8 cellular contexts compared by ENCODE assay signal in the genomic region with DNA sequence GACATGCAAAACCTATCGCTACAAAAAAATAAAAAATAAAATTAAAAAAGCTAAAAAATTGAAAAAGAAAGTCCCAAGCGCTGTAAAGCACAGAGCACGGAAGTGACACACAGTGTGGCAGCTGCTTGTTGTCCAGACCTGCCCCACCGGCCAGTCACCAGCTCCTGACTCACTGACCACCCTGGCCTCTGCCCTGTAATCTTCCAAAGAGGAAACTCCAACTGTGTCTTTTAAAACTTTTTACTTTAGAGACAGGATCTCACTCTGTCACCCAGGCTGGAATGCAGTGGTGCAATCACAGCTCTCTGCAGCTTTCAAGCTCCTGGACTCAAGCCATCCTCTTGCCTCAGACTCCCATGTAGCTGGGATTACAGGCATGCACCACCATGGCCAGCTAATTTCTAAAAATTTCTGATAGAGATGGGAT. TPM values are rescaled to one million over a fixed set of nuclear protein-coding genes. Genes with fewer than 3 reads are reported as not detected.
DNase-seq lines count a peak whose midpoint lies in the region; ATAC-seq and TF ChIP-seq lines count a peak whose summit lies in the region.

No MANE protein-coding gene starts in this region.

- no peak for ATAC-seq in GM21526 (IDR thresholded peaks at IDR 0.05; ENCODE audit: low FRiP score, unreplicated experiment)
- ATAC-seq in HG03097 (IDR thresholded peaks at IDR 0.05; ENCODE audit: low FRiP score, unreplicated experiment), result no peak

- peak overlapping the region; percentile 68 for H3K27ac ChIP-seq in vagina

- H3K4me1 ChIP-seq in vagina, result peaks cover 71% of the 10 kb centered on the region

- H3K27me3 ChIP-seq in vagina, result no peaks in the 10 kb centered on the region

- H3K36me3 ChIP-seq in vagina, result no peaks in the 10 kb centered on the region

- TF ChIP-seq CTCF in vagina (IDR thresholded peaks at IDR 0.05), result no peak

- peak; percentile 30 for DNase-seq in activated effector memory CD4-positive, alpha-beta T cell treated with anti-CD3 and anti-CD28 coated beads, Interleukin-2, amount 50 U/mL, for 16 hours
- no peak for DNase-seq in activated effector memory CD4-positive, alpha-beta T cell treated with Interleukin-2 at 50 U/mL for 16 hours
- DNase-seq in dermis blood vessel endothelial cell, result peak; percentile 84
- DNase-seq in lung microvascular endothelial cell (ENCODE audit: low read depth in 2 of 2), result peak; percentile 86 to 95
- DNase-seq in vagina (ENCODE audit: extremely low spot score in 2 of 2), result peak in 1 of 2 donors; percentile 97
- DNase-seq in NAMALWA (ENCODE audit: low spot score), result no peak

- no peak for TF ChIP-seq POLR2A in vagina (IDR thresholded peaks at IDR 0.05)

- intact Hi-C loops in vagina (cut with DNase I), result no loop called here

- H3K9me3 ChIP-seq in vagina, result no peaks in the 10 kb centered on the region

- no peak overlapping the region for H3K4me3 ChIP-seq in vagina

RNA-seq across cellular contexts. Expression of gene GNA12, which starts 23.6 kb away (rescaled TPM):
- total RNA-seq in dermis blood vessel endothelial cell, result 17.4 and 78.6 TPM in 2 replicates
- total RNA-seq in lung microvascular endothelial cell, result 22.0 and 27.2 TPM in 2 replicates
- 29.5 TPM for total RNA-seq in vagina

Comparison
In these comparisons a context has a peak if more than half of its experiments do, and no peak if none do; other contexts are left out.
1. DNase-seq: peak in activated effector memory CD4-positive, alpha-beta T cell treated with anti-CD3 and anti-CD28 coated beads, Interleukin-2, amount 50 U/mL, for 16 hours (single experiment), dermis blood vessel endothelial cell (single experiment) and lung microvascular endothelial cell (2 of 2); none in activated effector memory CD4-positive, alpha-beta T cell treated with Interleukin-2 at 50 U/mL for 16 hours (single experiment) and NAMALWA (single experiment).